ENCODE assay signal across 8 cellular contexts in genomic region chr6:113858605-113859348, GRCh38. TPM values are rescaled to one million over a fixed set of nuclear protein-coding genes. Genes with fewer than 3 reads are reported as not detected.
A peak's percentile ranks its signal among the peaks of the same experiment; 100 is the strongest.
DNase-seq lines count a peak whose midpoint lies in the region; ATAC-seq, FAIRE-seq and TF ChIP-seq lines count a peak whose summit lies in the region.

No MANE protein-coding gene starts in this region.

- intact Hi-C loops in right cardiac atrium (cut with DNase I) = loop anchor here in 3 of 4 donors (5.0 to 10.0 kb wide), 4 partner anchors 294 to 1074 kb away; no protein-coding TSS in a partner anchor
- intact Hi-C loops in aorta (cut with DNase I) = loop anchor here (2.0 to 10.0 kb wide), 5 partner anchors 224 to 1078 kb away; no protein-coding TSS in a partner anchor

- peak; percentile 98 for FAIRE-seq in GM12891 (lab: Jason Lieb, UNC)

- H3K9me3 Mint-ChIP-seq in T-helper 1 cell treated with Interleukin-12 subunit alpha and Interleukin-12 subunit beta and Interleukin-4 antibody, amounts not matched to agents 30 μg/mL and 1 μg/mL, for 36 hours = no peaks in the 10 kb centered on the region

- TF ChIP-seq POLR2A in GM12891 (IDR thresholded peaks at IDR 0.05; ENCODE audit: low read depth, low read length) = peak; percentile 97

- H3K4me3 ChIP-seq in right cardiac atrium (ENCODE audit: low read length) (peak overlapping the region; percentile 97), aorta (ENCODE audit: low read length in 2 of 2) (peak overlapping the region; percentile 1 to 62)

- H3K27ac Mint-ChIP-seq in T-helper 1 cell treated with Interleukin-12 subunit alpha and Interleukin-12 subunit beta and Interleukin-4 antibody, amounts not matched to agents 30 μg/mL and 1 μg/mL, for 36 hours = no peak overlapping the region

- peaks cover 49% of the 10 kb centered on the region for H3K27me3 Mint-ChIP-seq in T-helper 1 cell treated with Interleukin-12 subunit alpha and Interleukin-12 subunit beta and Interleukin-4 antibody, amounts not matched to agents 30 μg/mL and 1 μg/mL, for 36 hours (ENCODE audit: low read depth)

- H3K4me1 ChIP-seq in right cardiac atrium (ENCODE audit: control insufficient read depth, insufficient read depth, low read length) (no peaks in the 10 kb centered on the region), aorta (ENCODE audit: control insufficient read depth in 1 of 2, insufficient read depth in 2 of 2, low read length in 2 of 2) (no peaks in the 10 kb centered on the region)

- peak; percentile 93 for DNase-seq in GM12891 (ENCODE audit: insufficient read length, low spot score)
- DNase-seq in NCI-H1417 (lab: John Stamatoyannopoulos, UW) = peak; percentile 91 to 95 (median 94)
- peak; percentile 87 to 96 (median 95) for DNase-seq in right cardiac atrium
- peak; percentile 87 for DNase-seq in putamen (ENCODE audit: low spot score)
- peak; percentile 91 to 96 for DNase-seq in aorta

- peak overlapping the region; percentile 93 for H3K27ac ChIP-seq in angular gyrus (ENCODE audit: low read depth, low read length)
- H3K27ac ChIP-seq in right cardiac atrium (ENCODE audit: low read length) = peak overlapping the region; percentile 89
- peak overlapping the region in 1 of 2 donors; percentile 28 for H3K27ac ChIP-seq in aorta (ENCODE audit: low read depth in 1 of 2, low read length in 2 of 2)

- peaks cover 15% of the 10 kb centered on the region for H3K4me1 Mint-ChIP-seq in T-helper 1 cell treated with Interleukin-12 subunit alpha and Interleukin-12 subunit beta and Interleukin-4 antibody, amounts not matched to agents 30 μg/mL and 1 μg/mL, for 36 hours (ENCODE audit: low read depth)

- under 1% methylated on average over 59 of the region's 59 CpGs for WGBS in right cardiac atrium
- 0% methylated on average over 58 to 59 of the region's 59 CpGs for WGBS in aorta, 2 donors

- H3K9me3 ChIP-seq in right cardiac atrium (ENCODE audit: control insufficient read depth, low read length) = no peaks in the 10 kb centered on the region
- H3K9me3 ChIP-seq in aorta (ENCODE audit: control insufficient read depth, low read length) = no peaks in the 10 kb centered on the region

- H3K27me3 ChIP-seq in right cardiac atrium (ENCODE audit: control insufficient read depth, insufficient read depth) (no peaks in the 10 kb centered on the region), aorta (ENCODE audit: control insufficient read depth in 1 of 2, insufficient read depth in 2 of 2, low read length in 1 of 2) (no peaks in the 10 kb centered on the region)

- H3K4me3 Mint-ChIP-seq in T-helper 1 cell treated with Interleukin-12 subunit alpha and Interleukin-12 subunit beta and Interleukin-4 antibody, amounts not matched to agents 30 μg/mL and 1 μg/mL, for 36 hours = peak overlapping the region; percentile 51

- H3K36me3 ChIP-seq in aorta (ENCODE audit: control insufficient read depth in 1 of 2, insufficient read depth in 2 of 2, low read length in 1 of 2) = no peaks in the 10 kb centered on the region

- peaks cover 4% of the 10 kb centered on the region for H3K36me3 Mint-ChIP-seq in T-helper 1 cell treated with Interleukin-12 subunit alpha and Interleukin-12 subunit beta and Interleukin-4 antibody, amounts not matched to agents 30 μg/mL and 1 μg/mL, for 36 hours (ENCODE audit: low read depth)

- peak; percentile 80 for ATAC-seq in HG02678 (IDR thresholded peaks at IDR 0.05; ENCODE audit: unreplicated experiment)
- ATAC-seq in right cardiac atrium = peak; percentile 93 to 95
- ATAC-seq in aorta (ENCODE audit: low FRiP score) = peak; percentile 94

TF ChIP-seq in GM12891, 5 proteins besides CTCF, POLR2A, EP300 and RAD21:
- peak; percentile 96 for TF ChIP-seq POLR2AphosphoS5 (IDR thresholded peaks at IDR 0.05; ENCODE audit: low read depth, low read length)
- TF ChIP-seq SPI1 (IDR thresholded peaks at IDR 0.05; ENCODE audit: low read depth, low read length) = no peak
- TF ChIP-seq PAX5 (IDR thresholded peaks at IDR 0.05; ENCODE audit: insufficient read depth, low read length, severe bottlenecking) = peak; percentile 83
- TF ChIP-seq POU2F2 (IDR thresholded peaks at IDR 0.05; ENCODE audit: low read depth, low read length) = peak; percentile 87
- peak; percentile 74; the same call in 1 of the 2 replicates for TF ChIP-seq TAF1 (IDR thresholded peaks at IDR 0.05; ENCODE audit: low read depth, low read length)

RNA-seq across cellular contexts. Expression of gene MARCKS, which starts 1.6 kb away (rescaled TPM):
- 41.6 TPM for polyA plus RNA-seq in GM12891 (2012; ENCODE audit: low read depth, missing spikeins)
- total RNA-seq in right cardiac atrium (10 to 100 TPM; 18.4 to 28.9 (median 23.6) TPM), aorta (10 to 100 TPM; 45.6 to 75.6 TPM)
- polyA plus RNA-seq in right cardiac atrium (11.0 TPM), aorta (10 to 100 TPM in 1 of 2 donors, 1 to 10 TPM in 1; 7.7 to 11.5 TPM)
